21 cellular contexts compared by ENCODE assay signal in the genomic region with DNA sequence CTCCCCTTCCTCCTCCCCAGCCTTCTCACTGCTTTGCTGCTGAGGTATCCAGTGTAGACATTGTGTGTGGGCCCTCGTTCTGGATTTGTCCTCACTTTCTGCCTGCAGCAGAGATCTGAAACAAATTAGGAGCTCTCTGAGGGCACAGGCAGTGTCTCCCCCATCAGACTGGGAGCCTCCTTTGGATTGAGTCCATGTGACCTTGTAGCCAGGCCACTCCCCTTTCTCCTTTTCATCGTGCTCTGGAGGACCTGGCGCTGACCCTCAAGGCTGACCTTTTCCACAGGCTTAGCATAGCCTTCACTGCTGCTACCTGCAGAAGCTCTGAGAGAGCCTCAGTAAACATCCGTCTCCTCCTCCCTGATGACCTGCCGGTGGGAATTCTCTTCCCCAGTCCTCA. TPM values are rescaled to one million over a fixed set of nuclear protein-coding genes. Genes with fewer than 3 reads are reported as not detected.
DNase-seq lines count a peak whose midpoint lies in the region; FAIRE-seq and TF ChIP-seq lines count a peak whose summit lies in the region.
"Had no signal": no experiment of that assay in that cellular context is flagged by ENCODE, and none has a peak within 500 bp of the region (broad histone marks: within the 10 kb centered on the region; RNA-seq: fewer than 3 reads in every experiment).

No MANE protein-coding gene starts in this region.

- H3K9ac ChIP-seq in kidney (ENCODE audit: low read length in 2 of 2), result no peak overlapping the region

- no peak for DNase-seq in CD14-positive monocyte (ENCODE audit: low spot score)
- no peak for DNase-seq in HL-60 (ENCODE audit: low read depth in 1 of 2, low spot score in 1 of 2)
- peak; percentile 16 for DNase-seq in kidney
- DNase-seq in NCI-H774 (lab: John Stamatoyannopoulos, UW), result no peak
- no peak for DNase-seq in UCSD-AML1 (lab: John Stamatoyannopoulos, UW; ENCODE audit: unreplicated experiment)
- no peak for DNase-seq in NCI-H2196 (lab: John Stamatoyannopoulos, UW; ENCODE audit: unreplicated experiment)
- no peak for DNase-seq in ACHN
- DNase-seq: 8988T; CD4-positive, alpha-beta T cell; DMS153; DMS79 treated with DMSO at 0.1 percent for 48 hours; EL; HCEC 1CT; HFFc6 had no signal

- H3K4me3 ChIP-seq in HL-60 (replicated peaks; ENCODE audit: insufficient read depth, low read length) (no peak overlapping the region), kidney (ENCODE audit: low read length in 2 of 2) (no peak overlapping the region), neutrophil (ENCODE audit: low read depth in 1 of 2, low read length in 1 of 2) (no peak overlapping the region)
- H3K4me3 ChIP-seq: BLaER1 treated with 17β-estradiol and CSF1 and Interleukin-3, amounts not matched to agents 10 nM and 100 nM had no signal

- peaks cover 0 to 4% (median 2%) of the 10 kb centered on the region in 3 donors for H3K27me3 Mint-ChIP-seq in CD14-positive monocyte (ENCODE audit: low read depth in 3 of 3)
- H3K27me3 Mint-ChIP-seq: CD4-positive, alpha-beta T cell had no signal

- H3K4me1 Mint-ChIP-seq in CD14-positive monocyte, result peaks cover 79% of the 10 kb centered on the region

- H3K4me1 ChIP-seq in kidney (ENCODE audit: control insufficient read depth in 1 of 2, insufficient read depth in 1 of 2, low read depth in 1 of 2, low read length in 2 of 2) (peaks cover 4 to 11% of the 10 kb centered on the region in 2 donors), neutrophil (ENCODE audit: control insufficient read depth in 1 of 2, insufficient read depth in 1 of 2, low read depth in 1 of 2, low read length in 1 of 2) (peaks cover 79 to 81% of the 10 kb centered on the region in 2 experiments)

- peaks cover 3 to 15% of the 10 kb centered on the region in 2 donors for H3K36me3 Mint-ChIP-seq in CD14-positive monocyte
- H3K36me3 Mint-ChIP-seq: IgD-negative memory B cell had no signal

- H3K9me3 Mint-ChIP-seq in CD14-positive monocyte, result peaks cover 0 to 1% (median 0%) of the 10 kb centered on the region in 7 donors
- H3K9me3 Mint-ChIP-seq: CD4-positive, alpha-beta T cell; HFFc6; IgD-negative memory B cell had no signal

- H3K9me3 ChIP-seq in kidney (ENCODE audit: control insufficient read depth in 1 of 2, low read length in 2 of 2) (no peaks in the 10 kb centered on the region), neutrophil (no peaks in the 10 kb centered on the region)
- H3K9me3 ChIP-seq: BLaER1 treated with 17β-estradiol and CSF1 and Interleukin-3, amounts not matched to agents 10 nM and 100 nM had no signal

- FAIRE-seq in kidney (lab: Jason Lieb, UNC), result no peak
- FAIRE-seq: D721Med, G401.6, GM12891, GM19239 had no signal

- peak overlapping the region in 6 of 7 donors; percentile 11 to 89 (median 56) for H3K27ac Mint-ChIP-seq in CD14-positive monocyte
- H3K27ac Mint-ChIP-seq: CD4-positive, alpha-beta T cell; HFFc6; IgD-negative memory B cell had no signal

- in situ Hi-C loops in ACHN (cut with HindIII; ENCODE audit: low pct_ligation_motif_present, low pct_unique_long_range_greater_than_20kb, low sequenced_read_pairs), result no loop called here

- H3K27ac ChIP-seq in HL-60 (replicated peaks) (peak overlapping the region; percentile 45), kidney (ENCODE audit: low read depth in 2 of 2, low read length in 2 of 2) (no peak overlapping the region), neutrophil (peak overlapping the region; percentile 90)

- H3K36me3 ChIP-seq in kidney (ENCODE audit: control insufficient read depth in 1 of 2, insufficient read depth in 2 of 2, low read length in 2 of 2), result no peaks in the 10 kb centered on the region
- H3K36me3 ChIP-seq in neutrophil, result no peaks in the 10 kb centered on the region
- H3K36me3 ChIP-seq: BLaER1 treated with 17β-estradiol and CSF1 and Interleukin-3, amounts not matched to agents 10 nM and 100 nM had no signal

- no peaks in the 10 kb centered on the region for H3K27me3 ChIP-seq in HL-60 (ENCODE audit: insufficient read depth, poor library complexity, severe bottlenecking)
- no peaks in the 10 kb centered on the region for H3K27me3 ChIP-seq in neutrophil
- H3K27me3 ChIP-seq: BLaER1 treated with 17β-estradiol and CSF1 and Interleukin-3, amounts not matched to agents 10 nM and 100 nM had no signal

- no peak for TF ChIP-seq CTCF in CD14-positive monocyte (IDR thresholded peaks at IDR 0.05)
- TF ChIP-seq CTCF in HL-60 (IDR thresholded peaks at IDR 0.05; ENCODE audit: insufficient read depth, low read length), result no peak
- no peak for TF ChIP-seq CTCF in kidney (IDR thresholded peaks at IDR 0.05; ENCODE audit: borderline replicate concordance, extremely low read depth, insufficient read depth)
- TF ChIP-seq CTCF in neutrophil (IDR thresholded peaks at IDR 0.05), result no peak

- intact Hi-C loops in CD14-positive monocyte (cut with micrococcal nuclease) (loop anchor here in 1 of 2 donors (10.0 kb wide), 1 partner anchor 469 kb away; the partner anchor contains the start of gene NFKBIE), kidney (cut with DNase I) (no loop called here)

- no peak overlapping the region for H3K4me3 Mint-ChIP-seq in CD14-positive monocyte
- H3K4me3 Mint-ChIP-seq: CD4-positive, alpha-beta T cell; HFFc6; IgD-negative memory B cell had no signal

RNA-seq across cellular contexts. Expression of gene VEGFA, which starts 26.2 kb away (rescaled TPM):
- polyA plus RNA-seq in CD14-positive monocyte (10 to 100 TPM; 19.0 to 32.0 TPM), kidney (ENCODE audit: insufficient read depth, low read depth, low replicate concordance) (111 TPM)
- total RNA-seq in kidney, result 36.3 TPM

Comparison
In these comparisons a context has a peak if more than half of its experiments do, and no peak if none do; other contexts are left out.
1. H3K27ac ChIP-seq: peak in HL-60 (single experiment) and neutrophil (single experiment); none in kidney (0 of 2).